In the genomic region with DNA sequence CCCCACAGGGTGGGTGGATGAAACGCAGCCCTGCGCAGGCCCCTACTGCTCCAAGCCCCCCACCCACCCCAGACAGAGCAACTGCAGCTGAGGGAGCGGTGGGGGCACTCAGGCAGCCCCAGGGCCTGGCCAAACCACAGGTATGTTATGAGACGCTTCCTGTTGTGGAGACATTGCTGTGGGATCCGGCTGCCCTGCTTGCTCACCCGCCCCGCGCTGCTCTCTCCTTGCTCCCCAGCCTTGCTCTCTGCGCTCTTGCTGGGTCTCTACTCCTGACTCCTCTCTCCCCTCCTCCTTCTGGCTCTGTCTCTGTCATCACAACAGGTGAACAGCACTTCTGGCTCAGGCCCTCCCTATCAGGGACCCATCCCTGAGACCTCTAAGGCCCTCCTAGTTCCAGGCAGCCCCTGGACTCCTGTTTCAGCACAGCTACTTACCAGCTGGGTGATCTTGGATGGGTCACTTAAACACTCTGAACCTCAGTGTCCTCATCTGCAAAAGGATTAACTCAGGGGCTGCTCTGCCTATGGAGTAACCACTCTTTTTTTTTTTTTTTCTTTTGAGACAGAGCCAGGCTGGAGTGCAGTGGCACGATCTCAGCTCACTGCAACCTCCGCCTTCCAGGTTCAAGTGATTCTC, we compare ENCODE assay signal across 8 cellular contexts. TPM values are rescaled to one million over a fixed set of nuclear protein-coding genes. Genes with fewer than 3 reads are reported as not detected.
DNase-seq lines count a peak whose midpoint lies in the region; ATAC-seq and TF ChIP-seq lines count a peak whose summit lies in the region.

No MANE protein-coding gene starts in this region.

- H3K4me3 Mint-ChIP-seq in activated naive CD4-positive, alpha-beta T cell treated with anti-CD3 and anti-CD28 coated beads, Interleukin-2, amount 50 U/mL, for 24 hours: peak overlapping the region; percentile 37

- DNase-seq in MV-4-11 (lab: John Stamatoyannopoulos, UW) (peak; percentile 14), lower lobe of right lung (no peak), AML-193 (lab: John Stamatoyannopoulos, UW) (no peak), NCI-H1092 treated with DMSO at 0.1 percent for 48 hours (lab: John Stamatoyannopoulos, UW) (no peak)

- intact Hi-C loops in lower lobe of right lung (cut with DNase I): no loop called here

- no peaks in the 10 kb centered on the region for H3K9me3 Mint-ChIP-seq in activated naive CD4-positive, alpha-beta T cell treated with anti-CD3 and anti-CD28 coated beads, Interleukin-2, amount 50 U/mL, for 24 hours

- peaks cover 36% of the 10 kb centered on the region for H3K4me1 Mint-ChIP-seq in activated naive CD4-positive, alpha-beta T cell treated with anti-CD3 and anti-CD28 coated beads, Interleukin-2, amount 50 U/mL, for 24 hours

- H3K27me3 ChIP-seq in BLaER1 treated with 17β-estradiol and CSF1 and Interleukin-3, amounts not matched to agents 10 nM and 100 nM: no peaks in the 10 kb centered on the region
- no peaks in the 10 kb centered on the region for H3K27me3 ChIP-seq in lower lobe of right lung (ENCODE audit: low read depth)

- ATAC-seq in lower lobe of right lung: peak; percentile 24
- no peak for ATAC-seq in GM19035 (IDR thresholded peaks at IDR 0.05; ENCODE audit: unreplicated experiment)
- no peak for ATAC-seq in GM18868 (IDR thresholded peaks at IDR 0.05; ENCODE audit: unreplicated experiment)

- no peaks in the 10 kb centered on the region for H3K27me3 Mint-ChIP-seq in activated naive CD4-positive, alpha-beta T cell treated with anti-CD3 and anti-CD28 coated beads, Interleukin-2, amount 50 U/mL, for 24 hours

- no peaks in the 10 kb centered on the region for H4K20me1 ChIP-seq in BLaER1 treated with 17β-estradiol and CSF1 and Interleukin-3, amounts not matched to agents 10 nM and 100 nM

- H3K36me3 ChIP-seq in BLaER1 treated with 17β-estradiol and CSF1 and Interleukin-3, amounts not matched to agents 10 nM and 100 nM: no peaks in the 10 kb centered on the region
- H3K36me3 ChIP-seq in lower lobe of right lung: no peaks in the 10 kb centered on the region

- TF ChIP-seq CTCF in lower lobe of right lung (IDR thresholded peaks at IDR 0.05): no peak

- peak overlapping the region in 5 of 11 experiments; percentile 19 to 48 (median 41); a peak in 5 of 22 replicates for H3K9ac ChIP-seq in BLaER1 treated with 17β-estradiol and CSF1 and Interleukin-3, amounts not matched to agents 10 nM and 100 nM

- peak overlapping the region; percentile 43 for H3K27ac Mint-ChIP-seq in activated naive CD4-positive, alpha-beta T cell treated with anti-CD3 and anti-CD28 coated beads, Interleukin-2, amount 50 U/mL, for 24 hours

- H3K9me3 ChIP-seq in BLaER1 treated with 17β-estradiol and CSF1 and Interleukin-3, amounts not matched to agents 10 nM and 100 nM (replicated peaks in 1 of 11): no peaks in the 10 kb centered on the region
- no peaks in the 10 kb centered on the region for H3K9me3 ChIP-seq in lower lobe of right lung

- H3K36me3 Mint-ChIP-seq in activated naive CD4-positive, alpha-beta T cell treated with anti-CD3 and anti-CD28 coated beads, Interleukin-2, amount 50 U/mL, for 24 hours: no peaks in the 10 kb centered on the region

- peak overlapping the region; percentile 13 to 76 (median 62); a peak in 19 of 22 replicates for H3K4me2 ChIP-seq in BLaER1 treated with 17β-estradiol and CSF1 and Interleukin-3, amounts not matched to agents 10 nM and 100 nM

- H3K4me1 ChIP-seq in BLaER1 treated with 17β-estradiol and CSF1 and Interleukin-3, amounts not matched to agents 10 nM and 100 nM: peaks cover 0 to 44% (median 31%) of the 10 kb centered on the region in 10 experiments; a peak in 18 of 20 replicates
- H3K4me1 ChIP-seq in lower lobe of right lung: no peaks in the 10 kb centered on the region

- H3K4me3 ChIP-seq in BLaER1 treated with 17β-estradiol and CSF1 and Interleukin-3, amounts not matched to agents 10 nM and 100 nM: no peak overlapping the region
- H3K4me3 ChIP-seq in lower lobe of right lung: no peak overlapping the region

- peak overlapping the region in 3 of 11 experiments; percentile 9 to 40 (median 35); a peak in 4 of 22 replicates for H3K27ac ChIP-seq in BLaER1 treated with 17β-estradiol and CSF1 and Interleukin-3, amounts not matched to agents 10 nM and 100 nM
- no peak overlapping the region for H3K27ac ChIP-seq in lower lobe of right lung

RNA-seq across cellular contexts. Expression of a gene that starts 15.9 kb away (rescaled TPM):
- total RNA-seq in lower lobe of right lung: 24.4 TPM

RNA-seq across cellular contexts. Expression of a gene that starts 20.5 kb away (rescaled TPM):
- 32.4 TPM for total RNA-seq in lower lobe of right lung

RNA-seq across cellular contexts. Expression of a gene that starts 25.3 kb away (rescaled TPM):
- 9.3 TPM for total RNA-seq in lower lobe of right lung

RNA-seq across cellular contexts. Expression of a gene that starts 40.1 kb away (rescaled TPM):
- 60.3 TPM for total RNA-seq in lower lobe of right lung

RNA-seq across cellular contexts. Expression of a gene that starts 46.8 kb away (rescaled TPM):
- total RNA-seq in lower lobe of right lung: 120 TPM

Comparison
In these comparisons a context has a peak if more than half of its experiments do, and no peak if none do; other contexts are left out.
1. ATAC-seq: peak in lower lobe of right lung (2 of 2); none in GM19035 (single experiment) and GM18868 (single experiment).